ENCODE assay signal across 22 cellular contexts in the genomic region with DNA sequence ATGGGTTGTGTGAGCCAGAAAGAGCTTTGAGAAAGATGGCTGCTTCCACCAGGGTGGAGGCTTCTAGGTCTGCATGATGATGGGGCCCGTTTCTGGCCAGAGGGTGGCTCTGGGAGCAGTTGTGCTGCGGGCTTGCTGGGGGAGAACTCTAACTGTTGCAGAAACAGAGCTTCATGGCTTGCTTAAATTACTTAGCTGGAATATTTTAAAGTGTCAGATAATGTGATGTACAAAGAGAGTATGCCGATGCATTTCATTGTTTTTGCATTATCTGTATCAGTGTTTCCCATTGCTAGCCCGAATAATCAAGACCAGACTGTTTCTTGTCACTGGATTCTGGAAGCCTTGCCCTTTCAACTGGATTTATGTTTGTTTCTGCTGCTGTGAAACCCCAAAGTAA. TPM values are rescaled to one million over a fixed set of nuclear protein-coding genes. Genes with fewer than 3 reads are reported as not detected.
A peak's percentile ranks its signal among the peaks of the same experiment; 100 is the strongest.
DNase-seq lines count a peak whose midpoint lies in the region; ATAC-seq and TF ChIP-seq lines count a peak whose summit lies in the region.
"Had no signal": no experiment of that assay in that cellular context is flagged by ENCODE, and none has a peak within 500 bp of the region (broad histone marks: within the 10 kb centered on the region; RNA-seq: fewer than 3 reads in every experiment).

No MANE protein-coding gene starts in this region.

- H3K36me3 ChIP-seq in HEK293 (ENCODE audit: control insufficient read depth in 2 of 2, insufficient read depth in 1 of 2, low read length in 2 of 2): peaks cover 0 to 5% of the 10 kb centered on the region in 2 experiments; a peak in 2 of 3 replicates
- H3K36me3 ChIP-seq in SK-N-SH (replicated peaks in 1 of 2; ENCODE audit: control insufficient read depth in 1 of 2, insufficient read depth in 2 of 2, low read length in 1 of 2): peaks cover 9 to 30% of the 10 kb centered on the region in 2 experiments
- peaks cover 4% of the 10 kb centered on the region; the same call in 1 of the 2 replicates for H3K36me3 ChIP-seq in HAP-1 (replicated peaks)

- no peaks in the 10 kb centered on the region for H3K9me3 Mint-ChIP-seq in glutamatergic neuron (ENCODE audit: unreplicated experiment)
- H3K9me3 Mint-ChIP-seq: CD14-positive monocyte, HFFc6 had no signal

- in situ Hi-C loops in HAP-1 (cut with MboI; ENCODE audit: low sequenced_read_pairs): no loop called here

- H4K20me1 ChIP-seq in SK-N-SH (ENCODE audit: insufficient read depth): no peaks in the 10 kb centered on the region

- 58% methylated on average over 4 of the region's 4 CpGs for WGBS in SK-N-SH (ENCODE audit: low lambda C conversion rate)

- H3K27ac Mint-ChIP-seq in glutamatergic neuron (ENCODE audit: unreplicated experiment): peak overlapping the region; percentile 56
- H3K27ac Mint-ChIP-seq: CD14-positive monocyte, HFFc6 had no signal

- CTCF ChIA-PET in HEK293 (lab: Yijun Ruan, JAX) (interaction anchor here (1.4 kb wide), 1 partner anchor 445 kb away, joined by 8 read pairs; no protein-coding TSS in a partner anchor), SK-N-SH (lab: Yijun Ruan, JAX) (interaction anchor here (0.7 to 2.9 kb wide), 16 partner anchors 11 to 220 kb away, joined by 3 to 17 read pairs (median 4); partner anchors contain the start of gene OTOF)

- POLR2A ChIA-PET in HEK293 (lab: Yijun Ruan, JAX) (no interaction called here), SK-N-SH (lab: Yijun Ruan, JAX) (interaction anchor here (0.8 to 1.1 kb wide), 2 partner anchors 10 to 49 kb away, joined by 3 read pairs; partner anchors contain the start of gene ADGRF3)

- peak; percentile 57 for TF ChIP-seq RAD21 in SK-N-SH (IDR thresholded peaks at IDR 0.05; ENCODE audit: low read length)

- H3K4me2 ChIP-seq in SK-N-SH: no peak overlapping the region

- TF ChIP-seq CTCF in HEK293 (tag by site-specific recombination; IDR thresholded peaks at IDR 0.05): 0 out of 2 replicates have a peak, but pooled peaks have one; percentile 20
- TF ChIP-seq CTCF in SK-N-SH (IDR thresholded peaks at IDR 0.05): no peak
- TF ChIP-seq CTCF in glutamatergic neuron (IDR thresholded peaks at IDR 0.05; ENCODE audit: partially characterized antibody, unreplicated experiment): no peak

- H3F3A ChIP-seq in SK-N-SH (replicated peaks; ENCODE audit: insufficient read depth): peaks cover 7% of the 10 kb centered on the region

- H3K27ac ChIP-seq in HEK293 (ENCODE audit: extremely low read depth, low read depth, low read length) (no peak overlapping the region), SK-N-SH (ENCODE audit: low read depth in 2 of 2, low read length in 1 of 2) (peak overlapping the region in 1 of 2 experiments; percentile 99; a peak in 2 of 4 replicates)
- H3K27ac ChIP-seq: 22Rv1 had no signal

- H3K4me3 ChIP-seq in HEK293 (ENCODE audit: low read depth, low read length) (no peak overlapping the region), SK-N-SH (ENCODE audit: low read depth in 2 of 2, low read length in 1 of 2) (no peak overlapping the region), HAP-1 (no peak overlapping the region)

- no peaks in the 10 kb centered on the region for H3K36me3 Mint-ChIP-seq in glutamatergic neuron (ENCODE audit: unreplicated experiment)

- H3K9me2 ChIP-seq in SK-N-SH: no peaks in the 10 kb centered on the region

- no peak overlapping the region for H3K4me3 Mint-ChIP-seq in glutamatergic neuron (ENCODE audit: unreplicated experiment)
- H3K4me3 Mint-ChIP-seq: CD14-positive monocyte, HFFc6 had no signal

- H2AFZ ChIP-seq in SK-N-SH (ENCODE audit: low read depth): no peak overlapping the region

- no peak for ATAC-seq in GM18907 (IDR thresholded peaks at IDR 0.05; ENCODE audit: unreplicated experiment)

- H3K27me3 ChIP-seq in SK-N-SH (ENCODE audit: insufficient read depth) (no peaks in the 10 kb centered on the region), HAP-1 (ENCODE audit: low read depth) (no peaks in the 10 kb centered on the region)

- no peak overlapping the region for H3K9ac ChIP-seq in SK-N-SH

- peaks cover 2% of the 10 kb centered on the region for H3K27me3 Mint-ChIP-seq in glutamatergic neuron (ENCODE audit: unreplicated experiment)

- H3K9me3 ChIP-seq in HEK293 (ENCODE audit: control insufficient read depth, insufficient read depth, low read depth, low read length) (no peaks in the 10 kb centered on the region), SK-N-SH (no peaks in the 10 kb centered on the region), HAP-1 (no peaks in the 10 kb centered on the region)

- peaks cover 18% of the 10 kb centered on the region for H3K4me1 Mint-ChIP-seq in glutamatergic neuron (ENCODE audit: low read depth, unreplicated experiment)

- peak; percentile 26 for DNase-seq in DMS 273 (lab: John Stamatoyannopoulos, UW; ENCODE audit: unreplicated experiment)
- no peak for DNase-seq in DMS 273 treated with DMSO at 0.1 percent for 48 hours (lab: John Stamatoyannopoulos, UW)
- DNase-seq in SK-N-SH: peak; percentile 72
- DNase-seq in glutamatergic neuron: peak; percentile 34
- DNase-seq in HAP-1 (ENCODE audit: low spot score in 2 of 2): no peak
- DNase-seq in GM19240 (ENCODE audit: insufficient read length, low spot score): no peak
- DNase-seq: AML-193, GDM1, HFFc6, NCI-H1417 treated with DMSO at 0.1 percent for 48 hours, NCI-H2171, NCI-H510A, NCI-H774, RPMI8226, SHP77 treated with DMSO at 0.1 percent for 48 hours had no signal

- H3K4me1 ChIP-seq in HEK293 (ENCODE audit: control insufficient read depth, insufficient read depth, low read length): no peaks in the 10 kb centered on the region
- peaks cover 0 to 35% of the 10 kb centered on the region in 2 experiments; a peak in 2 of 4 replicates for H3K4me1 ChIP-seq in SK-N-SH (ENCODE audit: control insufficient read depth in 1 of 2, insufficient read depth in 2 of 2, low read depth in 1 of 2, low read length in 1 of 2)
- no peaks in the 10 kb centered on the region for H3K4me1 ChIP-seq in HAP-1

- H3K79me2 ChIP-seq in SK-N-SH (ENCODE audit: insufficient read depth): no peaks in the 10 kb centered on the region

- TF ChIP-seq EP300 in SK-N-SH (IDR thresholded peaks at IDR 0.05; ENCODE audit: borderline replicate concordance in 1 of 2, low read depth in 1 of 2, low read length in 1 of 2): peak in 1 of 2 experiments; percentile 78; a peak in 2 of 4 replicates

TF ChIP-seq in HEK293, 187 proteins besides CTCF, POLR2A, EP300 and RAD21 (continues in another document):
- TF ChIP-seq GLI4 (tag by site-specific recombination; IDR thresholded peaks at IDR 0.05) (no peak), KLF7 (tag by site-specific recombination; IDR thresholded peaks at IDR 0.05; ENCODE audit: borderline replicate concordance) (no peak), ZNF664 (tag by site-specific recombination; IDR thresholded peaks at IDR 0.05) (no peak), ZNF843 (tag by site-specific recombination; IDR thresholded peaks at IDR 0.05) (no peak), GLIS1 (tag by site-specific recombination; IDR thresholded peaks at IDR 0.05) (no peak), ZNF548 (tag by site-specific recombination; IDR thresholded peaks at IDR 0.05) (no peak), KLF9 (tag by site-specific recombination; IDR thresholded peaks at IDR 0.05; ENCODE audit: low read depth) (no peak)

TF ChIP-seq in SK-N-SH, 30 proteins besides CTCF, POLR2A, EP300 and RAD21:
- TF ChIP-seq MXI1 (IDR thresholded peaks at IDR 0.05; ENCODE audit: low read depth, low read length): peak; percentile 53
- TF ChIP-seq FOXJ3 (CRISPR knock-in tag; IDR thresholded peaks at IDR 0.05): peak; percentile 66
- TF ChIP-seq SMC3 (IDR thresholded peaks at IDR 0.05; ENCODE audit: low read depth, low read length): peak; percentile 38; the same call in 1 of the 2 replicates
- TF ChIP-seq YY1 (IDR thresholded peaks at IDR 0.05; ENCODE audit: low read depth): no peak
- TF ChIP-seq, protein P1, sequence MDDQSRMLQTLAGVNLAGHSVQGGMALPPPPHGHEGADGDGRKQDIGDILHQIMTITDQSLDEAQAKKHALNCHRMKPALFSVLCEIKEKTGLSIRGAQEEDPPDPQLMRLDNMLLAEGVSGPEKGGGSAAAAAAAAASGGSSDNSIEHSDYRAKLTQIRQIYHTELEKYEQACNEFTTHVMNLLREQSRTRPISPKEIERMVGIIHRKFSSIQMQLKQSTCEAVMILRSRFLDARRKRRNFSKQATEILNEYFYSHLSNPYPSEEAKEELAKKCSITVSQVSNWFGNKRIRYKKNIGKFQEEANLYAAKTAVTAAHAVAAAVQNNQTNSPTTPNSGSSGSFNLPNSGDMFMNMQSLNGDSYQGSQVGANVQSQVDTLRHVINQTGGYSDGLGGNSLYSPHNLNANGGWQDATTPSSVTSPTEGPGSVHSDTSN (IDR thresholded peaks at IDR 0.05): no peak
- peak; percentile 55 for TF ChIP-seq GATA2 (CRISPR knock-in tag; IDR thresholded peaks at IDR 0.05)
- TF ChIP-seq RCOR1 (IDR thresholded peaks at IDR 0.05; ENCODE audit: low read length): peak; percentile 89
- no peak for TF ChIP-seq TCF12 (IDR thresholded peaks at IDR 0.05)

RNA-seq across cellular contexts. Expression of gene DRC1, which starts 6.3 kb away (rescaled TPM):
- 0.18 TPM in 1 of 2 replicates, not detected in the other for polyA plus RNA-seq in SK-N-SH (2012; rRNA removed)
- 0.01 and 0.04 TPM in 2 replicates for polyA plus RNA-seq in SK-N-SH (2012; cell fraction: cytosol; rRNA removed)
- 0.12 TPM in 1 of 2 replicates, not detected in the other for polyA plus RNA-seq in SK-N-SH (2012; cell fraction: nucleus; rRNA removed)
- total RNA-seq in glutamatergic neuron (ENCODE audit: unreplicated experiment): 2.3 TPM
- total RNA-seq: H4, HFFc6, HT-29, M059J had no signal
- polyA plus RNA-seq: CD14-positive monocyte had no signal

RNA-seq across cellular contexts. Expression of gene ADGRF3, which starts 48.8 kb away (rescaled TPM):
- polyA plus RNA-seq in SK-N-SH (2012; rRNA removed): 0.10 and 0.31 TPM in 2 replicates
- polyA plus RNA-seq in SK-N-SH (2012; cell fraction: cytosol; rRNA removed): 0.03 and 0.04 TPM in 2 replicates
- 0.69 and 1.8 TPM in 2 replicates for polyA plus RNA-seq in SK-N-SH (2012; cell fraction: nucleus; rRNA removed)
- 0.54 TPM for total RNA-seq in glutamatergic neuron (ENCODE audit: unreplicated experiment)
- total RNA-seq: H4 had no signal
- polyA plus RNA-seq: CD14-positive monocyte had no signal

RNA-seq across cellular contexts. Expression of gene SELENOI, which starts 49.5 kb away (rescaled TPM):
- polyA plus RNA-seq in SK-N-SH (2012; rRNA removed): 4.4 and 6.2 TPM in 2 replicates
- 6.4 and 6.6 TPM in 2 replicates for polyA plus RNA-seq in SK-N-SH (2012; cell fraction: cytosol; rRNA removed)
- polyA plus RNA-seq in SK-N-SH (2012; cell fraction: nucleus; rRNA removed): 5.9 and 8.4 TPM in 2 replicates
- total RNA-seq in glutamatergic neuron (ENCODE audit: unreplicated experiment): 61.2 TPM

Comparison
In these comparisons a context has a peak if more than half of its experiments do, and no peak if none do; other contexts are left out.
1. DNase-seq: peak in DMS 273 (single experiment), SK-N-SH (single experiment) and glutamatergic neuron (single experiment); none in DMS 273 treated with DMSO at 0.1 percent for 48 hours (single experiment), HAP-1 (0 of 2) and GM19240 (single experiment).